ENCODE assay signal across 12 cellular contexts in genomic region chr14:55599250-55599879, GRCh38. TPM values are rescaled to one million over a fixed set of nuclear protein-coding genes. Genes with fewer than 3 reads are reported as not detected.
DNase-seq lines count a peak whose midpoint lies in the region; ATAC-seq and TF ChIP-seq lines count a peak whose summit lies in the region.
"Had no signal": no experiment of that assay in that cellular context is flagged by ENCODE, and none has a peak within 500 bp of the region (broad histone marks: within the 10 kb centered on the region; RNA-seq: fewer than 3 reads in every experiment).

No MANE protein-coding gene starts in this region.

- no peak for DNase-seq in GM23338 (ENCODE audit: low spot score)
- peak; percentile 74 for DNase-seq in NCI-H226
- peak; percentile 29 to 32 for DNase-seq in cardiac fibroblast (ENCODE audit: low read depth in 2 of 2)
- no peak for DNase-seq in activated CD4-positive, alpha-beta memory T cell treated with anti-CD3 and anti-CD28 coated beads for 36 hours
- no peak for DNase-seq in GM10266 (ENCODE audit: extremely low spot score)
- no peak for DNase-seq in GM20000 (ENCODE audit: low spot score)
- DNase-seq: COR-L47; effector CD8-positive, alpha-beta T cell; NCI-H1436 had no signal

- H3K4me1 ChIP-seq in GM23338 (ENCODE audit: insufficient read depth) (peaks cover 47% of the 10 kb centered on the region), mucosa of rectum (ENCODE audit: control insufficient read depth in 2 of 2, insufficient read depth in 2 of 2, low read length in 2 of 2) (peaks cover 0 to 3% of the 10 kb centered on the region in 2 donors)

- no peak overlapping the region for H2AFZ ChIP-seq in GM23338

- peak overlapping the region; percentile 71; the same call in 1 of the 2 replicates for H3K27ac Mint-ChIP-seq in GM23338
- no peak overlapping the region for H3K27ac Mint-ChIP-seq in activated CD4-positive, alpha-beta memory T cell treated with anti-CD3 and anti-CD28 coated beads for 36 hours

- H3K27me3 ChIP-seq in GM23338 (ENCODE audit: insufficient read depth) (no peaks in the 10 kb centered on the region), mucosa of rectum (ENCODE audit: control insufficient read depth in 2 of 2, insufficient read depth in 2 of 2, low read length in 2 of 2) (no peaks in the 10 kb centered on the region)

- H3K4me3 Mint-ChIP-seq in GM23338: no peak overlapping the region
- H3K4me3 Mint-ChIP-seq in activated CD4-positive, alpha-beta memory T cell treated with anti-CD3 and anti-CD28 coated beads for 36 hours: no peak overlapping the region

- no peak overlapping the region for H3K4me2 ChIP-seq in GM23338

- H3K4me1 Mint-ChIP-seq in GM23338: peaks cover 24% of the 10 kb centered on the region
- H3K4me1 Mint-ChIP-seq in activated CD4-positive, alpha-beta memory T cell treated with anti-CD3 and anti-CD28 coated beads for 36 hours (ENCODE audit: low read depth): peaks cover 24% of the 10 kb centered on the region

- H3K36me3 ChIP-seq in GM23338 (ENCODE audit: insufficient read depth) (no peaks in the 10 kb centered on the region), mucosa of rectum (ENCODE audit: control insufficient read depth in 2 of 2, insufficient read depth in 2 of 2, low read length in 2 of 2) (no peaks in the 10 kb centered on the region)

- H3K9me3 ChIP-seq in mucosa of rectum (ENCODE audit: control insufficient read depth in 2 of 2, low read length in 2 of 2): no peaks in the 10 kb centered on the region

- CTCF ChIA-PET in activated CD4-positive, alpha-beta memory T cell treated with anti-CD3 and anti-CD28 coated beads for 36 hours (lab: Charles Lee): no interaction called here

- H3K9me2 ChIP-seq in GM23338 (ENCODE audit: insufficient read depth): no peaks in the 10 kb centered on the region

- intact Hi-C loops in activated CD4-positive, alpha-beta memory T cell treated with anti-CD3 and anti-CD28 coated beads for 36 hours (cut with micrococcal nuclease): no loop called here

- no peak overlapping the region for H3K27ac ChIP-seq in GM23338 (ENCODE audit: low read depth)
- H3K27ac ChIP-seq in mucosa of rectum (ENCODE audit: low read depth in 2 of 2, low read length in 2 of 2): no peak overlapping the region
- H3K27ac ChIP-seq: HL-60 had no signal

- peak overlapping the region in 1 of 2 donors; percentile 16 for H3K9ac ChIP-seq in mucosa of rectum (ENCODE audit: low read depth in 1 of 2, low read length in 2 of 2)

- peaks cover 13% of the 10 kb centered on the region; the same call in 2 of the 3 replicates for H3K36me3 Mint-ChIP-seq in GM23338 (ENCODE audit: low read depth)
- peaks cover 13% of the 10 kb centered on the region for H3K36me3 Mint-ChIP-seq in activated CD4-positive, alpha-beta memory T cell treated with anti-CD3 and anti-CD28 coated beads for 36 hours

- no peak overlapping the region for H3K4me3 ChIP-seq in GM23338
- no peak overlapping the region for H3K4me3 ChIP-seq in cardiac fibroblast (replicated peaks in 1 of 2; ENCODE audit: low read depth in 2 of 2, low read length in 2 of 2)
- peak overlapping the region; percentile 48 to 55 for H3K4me3 ChIP-seq in mucosa of rectum (ENCODE audit: low read length in 2 of 2)

- peaks cover 4% of the 10 kb centered on the region; the same call in 1 of the 2 replicates for H4K20me1 ChIP-seq in GM23338 (replicated peaks; ENCODE audit: insufficient read depth)

- H3K27me3 Mint-ChIP-seq in GM23338 (ENCODE audit: insufficient read depth, low read depth, poor library complexity): peaks cover 1% of the 10 kb centered on the region
- H3K27me3 Mint-ChIP-seq in activated CD4-positive, alpha-beta memory T cell treated with anti-CD3 and anti-CD28 coated beads for 36 hours: no peaks in the 10 kb centered on the region

- peaks cover 99% of the 10 kb centered on the region for H3K79me2 ChIP-seq in GM23338 (replicated peaks; ENCODE audit: insufficient read depth)

- no peaks in the 10 kb centered on the region for H3F3A ChIP-seq in GM23338 (replicated peaks; ENCODE audit: low read depth)

- POLR2A ChIA-PET in activated CD4-positive, alpha-beta memory T cell treated with anti-CD3 and anti-CD28 coated beads for 36 hours (lab: Charles Lee): no interaction called here

- peaks cover 3% of the 10 kb centered on the region; the same call in 2 of the 3 replicates for H3K9me3 Mint-ChIP-seq in GM23338
- H3K9me3 Mint-ChIP-seq in activated CD4-positive, alpha-beta memory T cell treated with anti-CD3 and anti-CD28 coated beads for 36 hours: peaks cover 2% of the 10 kb centered on the region

- ATAC-seq in GM23338: no peak
- no peak for ATAC-seq in HG03354 (IDR thresholded peaks at IDR 0.05; ENCODE audit: poor library complexity, severe bottlenecking, unreplicated experiment)

- TF ChIP-seq CTCF in GM23338 (conservative IDR thresholded peaks at IDR 0.05; ENCODE audit: low read depth in 2 of 2) (no peak), cardiac fibroblast (IDR thresholded peaks at IDR 0.05; ENCODE audit: low read depth, low read length) (no peak), GM10266 (IDR thresholded peaks at IDR 0.05; ENCODE audit: control insufficient read depth, insufficient read depth, low read depth, missing control alignments) (no peak), GM20000 (IDR thresholded peaks at IDR 0.05; ENCODE audit: extremely low read depth, missing control alignments) (no peak)

TF ChIP-seq in GM23338, 12 proteins besides CTCF, POLR2A, EP300 and RAD21:
- TF ChIP-seq EZH2phosphoT487 (IDR thresholded peaks at IDR 0.05; ENCODE audit: unreplicated experiment) (no peak), ZNF114 (CRISPR knock-in tag; IDR thresholded peaks at IDR 0.05) (no peak), STAT1 (IDR thresholded peaks at IDR 0.05; ENCODE audit: unreplicated experiment) (no peak)
- TF ChIP-seq, protein P1, sequence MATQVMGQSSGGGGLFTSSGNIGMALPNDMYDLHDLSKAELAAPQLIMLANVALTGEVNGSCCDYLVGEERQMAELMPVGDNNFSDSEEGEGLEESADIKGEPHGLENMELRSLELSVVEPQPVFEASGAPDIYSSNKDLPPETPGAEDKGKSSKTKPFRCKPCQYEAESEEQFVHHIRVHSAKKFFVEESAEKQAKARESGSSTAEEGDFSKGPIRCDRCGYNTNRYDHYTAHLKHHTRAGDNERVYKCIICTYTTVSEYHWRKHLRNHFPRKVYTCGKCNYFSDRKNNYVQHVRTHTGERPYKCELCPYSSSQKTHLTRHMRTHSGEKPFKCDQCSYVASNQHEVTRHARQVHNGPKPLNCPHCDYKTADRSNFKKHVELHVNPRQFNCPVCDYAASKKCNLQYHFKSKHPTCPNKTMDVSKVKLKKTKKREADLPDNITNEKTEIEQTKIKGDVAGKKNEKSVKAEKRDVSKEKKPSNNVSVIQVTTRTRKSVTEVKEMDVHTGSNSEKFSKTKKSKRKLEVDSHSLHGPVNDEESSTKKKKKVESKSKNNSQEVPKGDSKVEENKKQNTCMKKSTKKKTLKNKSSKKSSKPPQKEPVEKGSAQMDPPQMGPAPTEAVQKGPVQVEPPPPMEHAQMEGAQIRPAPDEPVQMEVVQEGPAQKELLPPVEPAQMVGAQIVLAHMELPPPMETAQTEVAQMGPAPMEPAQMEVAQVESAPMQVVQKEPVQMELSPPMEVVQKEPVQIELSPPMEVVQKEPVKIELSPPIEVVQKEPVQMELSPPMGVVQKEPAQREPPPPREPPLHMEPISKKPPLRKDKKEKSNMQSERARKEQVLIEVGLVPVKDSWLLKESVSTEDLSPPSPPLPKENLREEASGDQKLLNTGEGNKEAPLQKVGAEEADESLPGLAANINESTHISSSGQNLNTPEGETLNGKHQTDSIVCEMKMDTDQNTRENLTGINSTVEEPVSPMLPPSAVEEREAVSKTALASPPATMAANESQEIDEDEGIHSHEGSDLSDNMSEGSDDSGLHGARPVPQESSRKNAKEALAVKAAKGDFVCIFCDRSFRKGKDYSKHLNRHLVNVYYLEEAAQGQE (IDR thresholded peaks at IDR 0.05; ENCODE audit: unreplicated experiment): no peak
TF ChIP-seq in GM23338: peak in this region for 0.

RNA-seq across cellular contexts. Expression of gene KTN1, which starts 19.4 kb away (rescaled TPM):
- total RNA-seq in GM23338 (2014; rRNA removed; shearing (Covaris generic)): 110 and 124 TPM in 2 replicates
- 473 and 607 TPM in 2 replicates for polyA plus RNA-seq in GM23338 (2016; fragmentation: Nextera tagmentation; extraction: Ambion mirVana)
- total RNA-seq in activated CD4-positive, alpha-beta memory T cell treated with anti-CD3 and anti-CD28 coated beads for 36 hours: 100 to 1,000 TPM; 126 to 134 TPM

Comparison
In these comparisons a context has a peak if more than half of its experiments do, and no peak if none do; other contexts are left out.
1. DNase-seq: peak in NCI-H226 (single experiment) and cardiac fibroblast (2 of 2); none in GM23338 (single experiment), activated CD4-positive, alpha-beta memory T cell treated with anti-CD3 and anti-CD28 coated beads for 36 hours (single experiment), GM10266 (single experiment) and GM20000 (single experiment).
2. H3K4me3 ChIP-seq: peak in mucosa of rectum (2 of 2); none in GM23338 (single experiment) and cardiac fibroblast (0 of 2).